In genomic region chr3:57555738-57556458, GRCh38 we compare ENCODE assay signal across 8 cellular contexts. TPM values are rescaled to one million over a fixed set of nuclear protein-coding genes. Genes with fewer than 3 reads are reported as not detected.
DNase-seq lines count a peak whose midpoint lies in the region; ATAC-seq and TF ChIP-seq lines count a peak whose summit lies in the region.

Gene PDE12, plus strand, starts transcription at chr3:57556274. Its CDS starts 106 bp downstream, at chr3:57556380.

- peak within 1 kb of the TSS; percentile 87 to 96 (median 96) for H3K4me3 Mint-ChIP-seq in IgD-negative memory B cell
- peak within 1 kb of the TSS; percentile 97 for H3K4me3 Mint-ChIP-seq in activated T-cell treated with anti-CD3 and anti-CD28 coated beads, Interleukin-2, amount 50 U/mL, for 24 hours

- H3K27me3 ChIP-seq in muscle layer of colon (ENCODE audit: control insufficient read depth in 1 of 2, insufficient read depth in 2 of 2, low read length in 2 of 2) = no peaks in the 10 kb centered on the region

- H3K36me3 Mint-ChIP-seq in IgD-negative memory B cell = peaks cover 2% of the 10 kb centered on the region
- H3K36me3 Mint-ChIP-seq in activated T-cell treated with anti-CD3 and anti-CD28 coated beads, Interleukin-2, amount 50 U/mL, for 24 hours (ENCODE audit: low read depth) = peaks cover 48% of the 10 kb centered on the region

- peaks cover 4% of the 10 kb centered on the region for H3K36me3 ChIP-seq in muscle layer of colon (ENCODE audit: insufficient read depth, low read length)

- H3K27me3 Mint-ChIP-seq in IgD-negative memory B cell = no peaks in the 10 kb centered on the region
- no peaks in the 10 kb centered on the region for H3K27me3 Mint-ChIP-seq in activated T-cell treated with anti-CD3 and anti-CD28 coated beads, Interleukin-2, amount 50 U/mL, for 24 hours

- peak within 1 kb of the TSS; percentile 87 to 99 (median 98) for H3K27ac Mint-ChIP-seq in IgD-negative memory B cell
- peak within 1 kb of the TSS; percentile 98 for H3K27ac Mint-ChIP-seq in activated T-cell treated with anti-CD3 and anti-CD28 coated beads, Interleukin-2, amount 50 U/mL, for 24 hours

- H3K4me1 ChIP-seq in muscle layer of colon (ENCODE audit: insufficient read depth, low read length) = peaks cover 26% of the 10 kb centered on the region

- H3K4me3 ChIP-seq in muscle layer of colon (ENCODE audit: low read depth in 1 of 2, low read length in 2 of 2) = peak within 1 kb of the TSS; percentile 87 to 100

- peak within 1 kb of the TSS; percentile 92 for H3K9ac ChIP-seq in muscle layer of colon (ENCODE audit: low read length)

- no peaks in the 10 kb centered on the region for H3K9me3 Mint-ChIP-seq in IgD-negative memory B cell
- H3K9me3 Mint-ChIP-seq in activated T-cell treated with anti-CD3 and anti-CD28 coated beads, Interleukin-2, amount 50 U/mL, for 24 hours = no peaks in the 10 kb centered on the region

- peak; percentile 47 for DNase-seq in DMS153 treated with DMSO at 0.1 percent for 48 hours (lab: John Stamatoyannopoulos, UW; ENCODE audit: unreplicated experiment)
- DNase-seq in activated T-cell treated with anti-CD3 and anti-CD28 coated beads, Interleukin-2, amount 50 U/mL, for 24 hours = peak; percentile 89
- peak; percentile 56 to 70 for DNase-seq in stimulated activated CD8-positive, alpha-beta memory T cell treated with anti-CD3 and anti-CD28 coated beads, Interleukin-7, amount 100 ng/mL, for 1 hour (ENCODE audit: low read depth in 2 of 2)

- ATAC-seq in GM21529 (IDR thresholded peaks at IDR 0.05; ENCODE audit: unreplicated experiment) (peak; percentile 86), esophagus mucosa (peak; percentile 93)

- peaks cover 23 to 40% (median 29%) of the 10 kb centered on the region in 3 donors for H3K4me1 Mint-ChIP-seq in IgD-negative memory B cell
- peaks cover 38% of the 10 kb centered on the region for H3K4me1 Mint-ChIP-seq in activated T-cell treated with anti-CD3 and anti-CD28 coated beads, Interleukin-2, amount 50 U/mL, for 24 hours (ENCODE audit: low read depth)

- peak within 1 kb of the TSS; percentile 97 for H3K27ac ChIP-seq in muscle layer of colon (ENCODE audit: low read depth, low read length)

- H3K9me3 ChIP-seq in muscle layer of colon (ENCODE audit: low read length) = no peaks in the 10 kb centered on the region

TF ChIP-seq in PFSK-1, 5 proteins besides CTCF, POLR2A, EP300 and RAD21:
- TF ChIP-seq SIN3A (IDR thresholded peaks at IDR 0.05; ENCODE audit: borderline replicate concordance, insufficient read depth, low read length) (no peak), TAF1 (IDR thresholded peaks at IDR 0.05; ENCODE audit: borderline replicate concordance, insufficient read depth, low read length) (0 out of 2 replicates have a peak, but pooled peaks have one; percentile 51), POLR2AphosphoS5 (IDR thresholded peaks at IDR 0.05; ENCODE audit: low read depth, low read length) (peak; percentile 70), FOXP2 (optimal IDR thresholded peaks at IDR 0.05; ENCODE audit: borderline replicate concordance, extremely low read depth, extremely low read length, insufficient read depth) (no peak), REST (IDR thresholded peaks at IDR 0.05; ENCODE audit: insufficient read depth in 1 of 2, low read depth in 2 of 2, low read length in 2 of 2) (no peak)

RNA-seq across cellular contexts. Expression of gene PDE12, which starts in this region (rescaled TPM):
- 14.7 TPM for polyA plus RNA-seq in IgD-negative memory B cell
- 8.2 TPM for polyA plus RNA-seq in PFSK-1 (2012; ENCODE audit: insufficient read length, low read depth)
- total RNA-seq in esophagus mucosa = 17.5 TPM

Comparison
In these comparisons a context has a peak if more than half of its experiments do, and no peak if none do; other contexts are left out.
1. Peak in every context shown above with its lines: DNase-seq, ATAC-seq, H3K4me3 ChIP-seq and H3K27ac ChIP-seq.